9 cellular contexts compared by ENCODE assay signal in the genomic region with DNA sequence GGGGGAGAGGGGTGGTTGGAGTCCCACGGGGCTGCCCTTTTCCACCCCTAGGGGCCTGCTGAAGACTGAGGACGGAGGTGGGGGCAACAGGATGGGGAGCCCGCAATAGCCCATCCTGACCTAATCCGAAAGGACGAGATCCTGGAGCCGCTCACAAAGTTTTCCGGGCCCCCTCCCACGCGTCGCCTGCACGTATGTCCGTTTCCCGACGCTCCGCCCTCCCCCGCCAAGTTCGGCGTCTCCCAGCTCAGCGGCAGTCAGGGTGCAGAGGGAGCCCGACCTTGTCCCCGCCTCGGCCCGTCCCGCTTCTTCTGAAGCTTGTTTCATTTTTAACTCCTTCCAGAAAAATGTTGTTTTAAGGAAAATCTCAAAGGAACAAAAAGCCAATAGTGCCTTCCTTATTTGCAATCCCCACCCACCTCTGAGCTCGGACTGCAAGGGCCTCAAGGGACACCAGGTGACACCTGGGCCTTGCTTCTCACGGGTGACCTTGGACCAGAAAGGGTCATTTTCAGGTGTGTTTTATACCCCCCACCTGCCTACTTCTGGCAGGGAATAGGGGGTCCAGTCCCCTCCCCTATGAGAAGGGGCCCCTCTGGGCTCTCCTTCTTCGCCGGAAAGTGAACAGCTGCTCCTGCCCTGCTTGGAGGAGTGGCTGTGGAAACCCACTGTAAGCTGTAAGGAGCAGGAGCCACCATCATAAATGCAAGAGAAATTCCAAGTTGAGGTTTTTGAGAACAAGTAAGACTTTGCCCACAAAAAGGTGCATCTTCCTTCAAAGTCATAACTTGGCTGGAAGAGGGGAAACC. TPM values are rescaled to one million over a fixed set of nuclear protein-coding genes. Genes with fewer than 3 reads are reported as not detected.
A peak's percentile ranks its signal among the peaks of the same experiment; 100 is the strongest.
DNase-seq lines count a peak whose midpoint lies in the region; ATAC-seq and TF ChIP-seq lines count a peak whose summit lies in the region.
"Had no signal": no experiment of that assay in that cellular context is flagged by ENCODE, and none has a peak within 500 bp of the region (broad histone marks: within the 10 kb centered on the region; RNA-seq: fewer than 3 reads in every experiment).

No MANE protein-coding gene starts in this region.

- ATAC-seq in mucosa of descending colon (peak; percentile 9), GM19395 (IDR thresholded peaks at IDR 0.05; ENCODE audit: unreplicated experiment) (no peak), HG03196 (IDR thresholded peaks at IDR 0.05; ENCODE audit: unreplicated experiment) (no peak)

- TF ChIP-seq CTCF in mucosa of descending colon (IDR thresholded peaks at IDR 0.05) (no peak), vagina (IDR thresholded peaks at IDR 0.05) (no peak)

- peak in 1 of 2 donors; percentile 48 for TF ChIP-seq POLR2A in vagina (IDR thresholded peaks at IDR 0.05)

- peaks cover 9 to 15% of the 10 kb centered on the region in 2 donors for H3K4me1 ChIP-seq in duodenal mucosa (ENCODE audit: control insufficient read depth in 1 of 2, insufficient read depth in 2 of 2, low read length in 2 of 2)
- H3K4me1 ChIP-seq in mucosa of descending colon (ENCODE audit: low read depth): peaks cover 1% of the 10 kb centered on the region
- H3K4me1 ChIP-seq in vagina: peaks cover 13% of the 10 kb centered on the region

- peak overlapping the region; percentile 40 to 55 for H3K4me3 ChIP-seq in duodenal mucosa (ENCODE audit: low read depth in 1 of 2, low read length in 2 of 2)
- no peak overlapping the region for H3K4me3 ChIP-seq in mucosa of descending colon
- H3K4me3 ChIP-seq in vagina: peak overlapping the region; percentile 53 to 92

- H3K9me3 ChIP-seq in duodenal mucosa (ENCODE audit: control insufficient read depth in 1 of 2, low read length in 2 of 2) (no peaks in the 10 kb centered on the region), mucosa of descending colon (no peaks in the 10 kb centered on the region), vagina (no peaks in the 10 kb centered on the region)

- H3K27me3 ChIP-seq in duodenal mucosa (ENCODE audit: control insufficient read depth in 1 of 2, insufficient read depth in 2 of 2, low read length in 2 of 2) (peaks cover 7 to 29% of the 10 kb centered on the region in 2 donors), vagina (no peaks in the 10 kb centered on the region)

- H3K36me3 ChIP-seq in duodenal mucosa (ENCODE audit: control insufficient read depth in 1 of 2, insufficient read depth in 2 of 2, low read length in 2 of 2): no peaks in the 10 kb centered on the region
- no peaks in the 10 kb centered on the region for H3K36me3 ChIP-seq in mucosa of descending colon (ENCODE audit: low read depth)
- H3K36me3 ChIP-seq in vagina: no peaks in the 10 kb centered on the region

- H3K9ac ChIP-seq in duodenal mucosa (ENCODE audit: low read depth in 1 of 2, low read length in 2 of 2): peak overlapping the region in 1 of 2 donors; percentile 1

- H3K27ac ChIP-seq in duodenal mucosa (ENCODE audit: low read depth, low read length) (peak overlapping the region; percentile 14), vagina (peak overlapping the region; percentile 87)

- peak; percentile 29 for DNase-seq in stimulated activated CD4-positive, alpha-beta T cell treated with anti-CD3 and anti-CD28 coated beads, Interleukin-15, amount 100 ng/mL, for 24 hours
- DNase-seq in stimulated activated CD4-positive, alpha-beta T cell treated with anti-CD3 and anti-CD28 coated beads, Interleukin-4, amount 100 ng/mL, for 24 hours: no peak
- DNase-seq in mucosa of descending colon (peak; percentile 75 to 78 (median 77)), vagina (ENCODE audit: extremely low spot score in 2 of 2) (no peak), 8988T (no peak)
- DNase-seq: NCI-H345 had no signal

- intact Hi-C loops in mucosa of descending colon (cut with DNase I, micrococcal nuclease) (no loop called here), vagina (cut with DNase I) (loop anchor here (5.0 to 10.0 kb wide), 3 partner anchors 125 to 367 kb away; no protein-coding TSS in a partner anchor)

RNA-seq across cellular contexts. Expression of gene ZNF423, which starts 3.4 kb away (rescaled TPM):
- total RNA-seq in mucosa of descending colon (10 to 100 TPM in 2 of 3 donors, 1 to 10 TPM in 1; 6.7 to 11.6 (median 11.0) TPM), vagina (10.3 TPM)

Comparison
In these comparisons a context has a peak if more than half of its experiments do, and no peak if none do; other contexts are left out.
1. DNase-seq: peak in stimulated activated CD4-positive, alpha-beta T cell treated with anti-CD3 and anti-CD28 coated beads, Interleukin-15, amount 100 ng/mL, for 24 hours (single experiment) and mucosa of descending colon (3 of 3); none in stimulated activated CD4-positive, alpha-beta T cell treated with anti-CD3 and anti-CD28 coated beads, Interleukin-4, amount 100 ng/mL, for 24 hours (single experiment), vagina (0 of 2) and 8988T (single experiment).